ENCODE assay signal across 7 cellular contexts in the genomic region with DNA sequence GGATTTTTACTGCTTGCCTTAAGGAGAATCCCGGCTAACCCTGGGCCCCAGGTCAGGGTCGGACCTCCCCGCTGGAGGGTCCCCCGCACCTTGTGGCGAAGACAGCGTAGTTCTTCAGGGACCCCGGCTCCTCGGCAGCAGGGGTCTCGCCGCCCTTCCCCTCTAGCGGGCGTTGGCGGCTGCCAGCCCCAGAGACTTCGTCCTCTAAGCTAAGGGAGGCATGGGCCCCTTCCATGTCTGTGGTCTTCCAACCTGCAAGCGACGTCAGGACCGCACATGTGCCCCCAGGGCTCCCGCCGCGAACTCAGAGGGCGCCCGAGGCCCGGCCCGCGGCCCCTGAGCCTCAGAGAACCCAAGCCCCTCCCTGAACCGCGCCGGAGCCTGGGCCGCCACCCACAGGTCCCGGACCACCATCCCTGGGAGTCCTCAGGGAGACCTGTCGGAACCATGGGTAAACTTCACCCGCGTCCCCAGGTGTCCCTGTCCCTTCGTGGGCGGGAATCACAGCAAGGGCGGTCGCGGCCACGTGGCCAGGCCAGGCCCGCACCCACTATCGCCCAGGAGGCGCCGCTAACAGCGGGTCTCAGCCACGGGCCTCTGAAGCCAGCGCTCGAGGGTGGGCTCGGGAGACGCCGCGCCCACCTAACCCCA. TPM values are rescaled to one million over a fixed set of nuclear protein-coding genes. Genes with fewer than 3 reads are reported as not detected.
A peak's percentile ranks its signal among the peaks of the same experiment; 100 is the strongest.
DNase-seq lines count a peak whose midpoint lies in the region; ATAC-seq and TF ChIP-seq lines count a peak whose summit lies in the region.
"Had no signal": no experiment of that assay in that cellular context is flagged by ENCODE, and none has a peak within 500 bp of the region (broad histone marks: within the 10 kb centered on the region; RNA-seq: fewer than 3 reads in every experiment).

No MANE protein-coding gene starts in this region.

- peaks cover 29% of the 10 kb centered on the region for H3K4me1 Mint-ChIP-seq in WTC11

- no peak for TF ChIP-seq POLR2A in stomach (IDR thresholded peaks at IDR 0.05)

- CTCF ChIA-PET in WTC11 (lab: Charles Lee), result interaction anchor here (1.0 to 2.9 kb wide), 15 partner anchors 9 to 101 kb away, joined by 3 to 24 read pairs (median 5); a partner anchor contains a TSS

- no peaks in the 10 kb centered on the region for H3K9me3 ChIP-seq in stomach
- H3K9me3 ChIP-seq: SJCRH30 had no signal

- H3K4me1 ChIP-seq in stomach, result peaks cover 41 to 47% (median 44%) of the 10 kb centered on the region in 4 donors

- H3K4me3 ChIP-seq in fibroblast of the aortic adventitia (ENCODE audit: low read depth, low read length) (peak overlapping the region; percentile 55), stomach (peak overlapping the region; percentile 44 to 62 (median 50))
- H3K4me3 ChIP-seq: SJCRH30 had no signal

- peaks cover 0 to 22% (median 16%) of the 10 kb centered on the region in 4 donors for H3K36me3 ChIP-seq in stomach

- WGBS in stomach, 5 donors, result 29 to 56% (median 35%) methylated on average over 20 to 51 of the region's 51 CpGs

- no peak overlapping the region for H3K27ac ChIP-seq in stomach
- H3K27ac ChIP-seq: SJCRH30 had no signal

- no peaks in the 10 kb centered on the region; the same call in 1 of the 2 replicates for H3K9me3 Mint-ChIP-seq in WTC11

- DNase-seq in WTC11 (ENCODE audit: low spot score), result no peak
- no peak for DNase-seq in fibroblast of the aortic adventitia (ENCODE audit: low read depth)
- no peak for DNase-seq in stomach
- DNase-seq in Kasumi-1 (lab: John Stamatoyannopoulos, UW), result no peak

- TF ChIP-seq CTCF in WTC11 (IDR thresholded peaks at IDR 0.05), result no peak
- no peak for TF ChIP-seq CTCF in fibroblast of the aortic adventitia (IDR thresholded peaks at IDR 0.05; ENCODE audit: insufficient read depth, low read length)
- TF ChIP-seq CTCF in stomach (IDR thresholded peaks at IDR 0.05), result no peak

- no peaks in the 10 kb centered on the region; the same call in 1 of the 2 replicates for H3K36me3 Mint-ChIP-seq in WTC11

- POLR2A ChIA-PET in WTC11 (lab: Charles Lee), result no interaction called here

- intact Hi-C loops in stomach (cut with DNase I; ENCODE audit: low total_unique reads), result no loop called here

- no peak overlapping the region for H3K27ac Mint-ChIP-seq in WTC11

- H3K27me3 Mint-ChIP-seq in WTC11 (ENCODE audit: low read depth), result peaks cover 32% of the 10 kb centered on the region

- peaks cover 0 to 9% (median 4%) of the 10 kb centered on the region in 3 donors for H3K27me3 ChIP-seq in stomach
- H3K27me3 ChIP-seq: SJCRH30 had no signal

- ATAC-seq in WTC11 (no peak), GM18907 (IDR thresholded peaks at IDR 0.05; ENCODE audit: unreplicated experiment) (no peak), HG03280 (IDR thresholded peaks at IDR 0.05; ENCODE audit: unreplicated experiment) (no peak)

- peak overlapping the region; percentile 45 for H3K4me3 Mint-ChIP-seq in WTC11

- no peak for TF ChIP-seq EP300 in stomach (IDR thresholded peaks at IDR 0.05)

TF ChIP-seq in WTC11, 78 proteins besides CTCF, POLR2A, EP300 and RAD21:
- TF ChIP-seq, protein P1, sequence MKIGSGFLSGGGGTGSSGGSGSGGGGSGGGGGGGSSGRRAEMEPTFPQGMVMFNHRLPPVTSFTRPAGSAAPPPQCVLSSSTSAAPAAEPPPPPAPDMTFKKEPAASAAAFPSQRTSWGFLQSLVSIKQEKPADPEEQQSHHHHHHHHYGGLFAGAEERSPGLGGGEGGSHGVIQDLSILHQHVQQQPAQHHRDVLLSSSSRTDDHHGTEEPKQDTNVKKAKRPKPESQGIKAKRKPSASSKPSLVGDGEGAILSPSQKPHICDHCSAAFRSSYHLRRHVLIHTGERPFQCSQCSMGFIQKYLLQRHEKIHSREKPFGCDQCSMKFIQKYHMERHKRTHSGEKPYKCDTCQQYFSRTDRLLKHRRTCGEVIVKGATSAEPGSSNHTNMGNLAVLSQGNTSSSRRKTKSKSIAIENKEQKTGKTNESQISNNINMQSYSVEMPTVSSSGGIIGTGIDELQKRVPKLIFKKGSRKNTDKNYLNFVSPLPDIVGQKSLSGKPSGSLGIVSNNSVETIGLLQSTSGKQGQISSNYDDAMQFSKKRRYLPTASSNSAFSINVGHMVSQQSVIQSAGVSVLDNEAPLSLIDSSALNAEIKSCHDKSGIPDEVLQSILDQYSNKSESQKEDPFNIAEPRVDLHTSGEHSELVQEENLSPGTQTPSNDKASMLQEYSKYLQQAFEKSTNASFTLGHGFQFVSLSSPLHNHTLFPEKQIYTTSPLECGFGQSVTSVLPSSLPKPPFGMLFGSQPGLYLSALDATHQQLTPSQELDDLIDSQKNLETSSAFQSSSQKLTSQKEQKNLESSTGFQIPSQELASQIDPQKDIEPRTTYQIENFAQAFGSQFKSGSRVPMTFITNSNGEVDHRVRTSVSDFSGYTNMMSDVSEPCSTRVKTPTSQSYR (CRISPR knock-in tag; IDR thresholded peaks at IDR 0.05), result no peak
- no peak for TF ChIP-seq NFYB (CRISPR knock-in tag; conservative IDR thresholded peaks at IDR 0.05; ENCODE audit: low read depth)
- TF ChIP-seq, protein P2, sequence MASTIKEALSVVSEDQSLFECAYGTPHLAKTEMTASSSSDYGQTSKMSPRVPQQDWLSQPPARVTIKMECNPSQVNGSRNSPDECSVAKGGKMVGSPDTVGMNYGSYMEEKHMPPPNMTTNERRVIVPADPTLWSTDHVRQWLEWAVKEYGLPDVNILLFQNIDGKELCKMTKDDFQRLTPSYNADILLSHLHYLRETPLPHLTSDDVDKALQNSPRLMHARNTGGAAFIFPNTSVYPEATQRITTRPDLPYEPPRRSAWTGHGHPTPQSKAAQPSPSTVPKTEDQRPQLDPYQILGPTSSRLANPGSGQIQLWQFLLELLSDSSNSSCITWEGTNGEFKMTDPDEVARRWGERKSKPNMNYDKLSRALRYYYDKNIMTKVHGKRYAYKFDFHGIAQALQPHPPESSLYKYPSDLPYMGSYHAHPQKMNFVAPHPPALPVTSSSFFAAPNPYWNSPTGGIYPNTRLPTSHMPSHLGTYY (CRISPR knock-in tag; IDR thresholded peaks at IDR 0.05), result no peak
- TF ChIP-seq, protein P3, sequence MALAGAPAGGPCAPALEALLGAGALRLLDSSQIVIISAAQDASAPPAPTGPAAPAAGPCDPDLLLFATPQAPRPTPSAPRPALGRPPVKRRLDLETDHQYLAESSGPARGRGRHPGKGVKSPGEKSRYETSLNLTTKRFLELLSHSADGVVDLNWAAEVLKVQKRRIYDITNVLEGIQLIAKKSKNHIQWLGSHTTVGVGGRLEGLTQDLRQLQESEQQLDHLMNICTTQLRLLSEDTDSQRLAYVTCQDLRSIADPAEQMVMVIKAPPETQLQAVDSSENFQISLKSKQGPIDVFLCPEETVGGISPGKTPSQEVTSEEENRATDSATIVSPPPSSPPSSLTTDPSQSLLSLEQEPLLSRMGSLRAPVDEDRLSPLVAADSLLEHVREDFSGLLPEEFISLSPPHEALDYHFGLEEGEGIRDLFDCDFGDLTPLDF (CRISPR knock-in tag; IDR thresholded peaks at IDR 0.05), result no peak
- no peak for TF ChIP-seq ATF1 (CRISPR knock-in tag; IDR thresholded peaks at IDR 0.05)
- no peak for TF ChIP-seq TEAD1 (CRISPR knock-in tag; IDR thresholded peaks at IDR 0.05)
TF ChIP-seq in WTC11: peak in this region for 0.

RNA-seq across cellular contexts. Expression of a gene that starts 0.6 kb away (rescaled TPM):
- total RNA-seq in WTC11 (2021), result 4.6 to 7.8 TPM (median 5.2 TPM) in 3 replicates
- total RNA-seq in fibroblast of the aortic adventitia (ENCODE audit: low replicate concordance), result 10.7 and 11.0 TPM in 2 replicates
- 10 to 100 TPM in 4 of 5 donors, 1 to 10 TPM in 1; 8.3 to 79.4 (median 20.4) TPM for total RNA-seq in stomach
- polyA plus RNA-seq in stomach, result 1 to 10 TPM; 3.1 to 8.4 (median 5.8) TPM

RNA-seq across cellular contexts. Expression of a gene that starts 2.9 kb away (rescaled TPM):
- 2.2 to 2.3 TPM (median 2.2 TPM) in 3 replicates for total RNA-seq in WTC11 (2021)
- 3.6 and 6.1 TPM in 2 replicates for total RNA-seq in fibroblast of the aortic adventitia (ENCODE audit: low replicate concordance)
- total RNA-seq in stomach, result 10 to 100 TPM in 1 of 5 donors, 1 to 10 TPM in 4; 1.3 to 71.5 (median 2.2) TPM
- polyA plus RNA-seq in stomach, result 1 to 10 TPM; 2.7 to 7.0 (median 6.7) TPM

RNA-seq across cellular contexts. Expression of a gene that starts 11.1 kb away (rescaled TPM):
- total RNA-seq in WTC11 (2021) (18.8 to 20.5 TPM (median 19.4 TPM) in 3 replicates), fibroblast of the aortic adventitia (ENCODE audit: low replicate concordance) (11.3 and 12.7 TPM in 2 replicates), stomach (100 to 1,000 TPM in 3 of 5 donors, 10 to 100 TPM in 2; 32.7 to 196 (median 145) TPM)
- polyA plus RNA-seq in stomach, result 100 to 1,000 TPM in 2 of 3 donors, 10 to 100 TPM in 1; 93.9 to 136 (median 113) TPM

RNA-seq across cellular contexts. Expression of a gene that starts 29.3 kb away (rescaled TPM):
- total RNA-seq in WTC11 (2021) (51.4 to 61.3 TPM (median 54.6 TPM) in 3 replicates), fibroblast of the aortic adventitia (ENCODE audit: low replicate concordance) (14.3 and 44.2 TPM in 2 replicates), stomach (100 to 1,000 TPM in 1 of 5 donors, 10 to 100 TPM in 4; 26.6 to 197 (median 58.3) TPM)
- 10 to 100 TPM; 17.7 to 38.0 (median 23.3) TPM for polyA plus RNA-seq in stomach
